ENCODE assay signal across 11 cellular contexts in the genomic region with DNA sequence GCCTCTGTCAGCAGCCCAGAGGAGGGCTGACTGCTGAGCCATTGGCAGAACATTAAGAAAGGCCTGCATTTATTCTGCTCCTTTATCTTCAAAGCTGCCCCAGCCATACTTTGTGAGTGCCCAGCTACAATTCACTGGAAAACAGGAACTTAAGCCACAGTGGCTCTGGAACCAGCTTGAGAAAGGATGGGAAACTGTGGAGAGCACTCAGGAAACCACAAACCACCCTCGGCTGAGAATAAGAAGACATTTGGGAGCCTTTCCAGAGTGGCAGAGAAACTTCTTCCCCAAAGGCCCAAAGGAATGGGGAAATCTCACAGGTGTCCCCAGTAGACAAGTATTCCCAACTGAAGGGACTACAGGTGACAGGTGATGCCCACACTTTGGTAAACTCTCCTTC. TPM values are rescaled to one million over a fixed set of nuclear protein-coding genes. Genes with fewer than 3 reads are reported as not detected.
DNase-seq lines count a peak whose midpoint lies in the region; ATAC-seq and TF ChIP-seq lines count a peak whose summit lies in the region.
"Had no signal": no experiment of that assay in that cellular context is flagged by ENCODE, and none has a peak within 500 bp of the region (broad histone marks: within the 10 kb centered on the region; RNA-seq: fewer than 3 reads in every experiment).

No MANE protein-coding gene starts in this region.

- no peak for TF ChIP-seq POLR2A in stomach (IDR thresholded peaks at IDR 0.05)

- peak overlapping the region; percentile 26; the same call in 1 of the 2 replicates for H3K9ac ChIP-seq in SK-N-SH

- no peak for TF ChIP-seq CTCF in SK-N-SH (IDR thresholded peaks at IDR 0.05)
- TF ChIP-seq CTCF in stomach (IDR thresholded peaks at IDR 0.05) = no peak

- DNase-seq in SK-N-SH = no peak
- DNase-seq in RPMI7951 (ENCODE audit: low read depth) = peak; percentile 77
- no peak for DNase-seq in stomach
- DNase-seq in DMS 273 (lab: John Stamatoyannopoulos, UW; ENCODE audit: unreplicated experiment) = no peak
- DNase-seq: NCI-H187 treated with DMSO at 0.1 percent for 48 hours had no signal

- H3K36me3 Mint-ChIP-seq in dendritic cell treated with granulocyte-macrophage colony-stimulating factor and Interleukin-4, amounts not matched to agents 40 ng/mL and 50 ng/mL, for 4 days (ENCODE audit: low read depth) = no peaks in the 10 kb centered on the region

- H3K4me3 ChIP-seq in SK-N-SH (ENCODE audit: low read depth in 2 of 2, low read length in 1 of 2) (no peak overlapping the region), stomach (peak overlapping the region in 3 of 4 donors; percentile 25 to 32 (median 28))
- H3K4me3 ChIP-seq: prostate gland had no signal

- intact Hi-C loops in dendritic cell treated with granulocyte-macrophage colony-stimulating factor and Interleukin-4, amounts not matched to agents 40 ng/mL and 50 ng/mL, for 4 days (cut with micrococcal nuclease) = loop anchor here (5.0 kb wide), 1 partner anchor 97 kb away; no protein-coding TSS in a partner anchor
- intact Hi-C loops in stomach (cut with DNase I; ENCODE audit: low total_unique reads) = no loop called here

- H3K4me1 Mint-ChIP-seq in dendritic cell treated with granulocyte-macrophage colony-stimulating factor and Interleukin-4, amounts not matched to agents 40 ng/mL and 50 ng/mL, for 4 days (ENCODE audit: low read depth) = peaks cover 88% of the 10 kb centered on the region

- H3K27me3 ChIP-seq in SK-N-SH (ENCODE audit: insufficient read depth) (no peaks in the 10 kb centered on the region), stomach (no peaks in the 10 kb centered on the region)

- WGBS in SK-N-SH (ENCODE audit: low lambda C conversion rate) = 67% methylated on average over 1 of the region's 1 CpG
- WGBS in stomach, 5 donors = 60 to 73% (median 71%) methylated on average over 1 of the region's 1 CpG

- TF ChIP-seq EP300 in SK-N-SH (IDR thresholded peaks at IDR 0.05; ENCODE audit: borderline replicate concordance in 1 of 2, low read depth in 1 of 2, low read length in 1 of 2) = no peak
- TF ChIP-seq EP300 in stomach (IDR thresholded peaks at IDR 0.05) = no peak

- no peak for ATAC-seq in SK-N-SH treated with all-trans-retinoic acid at 6 μM for 48 hours
- no peak for ATAC-seq in HG03095 (IDR thresholded peaks at IDR 0.05; ENCODE audit: unreplicated experiment)
- no peak for ATAC-seq in HG02588 (IDR thresholded peaks at IDR 0.05; ENCODE audit: unreplicated experiment)

- H4K20me1 ChIP-seq in SK-N-SH (ENCODE audit: insufficient read depth) = no peaks in the 10 kb centered on the region

- H3K27ac ChIP-seq in SK-N-SH (ENCODE audit: low read depth in 2 of 2, low read length in 1 of 2) = peak overlapping the region; percentile 94 to 97
- peak overlapping the region; percentile 39 to 92 (median 83) for H3K27ac ChIP-seq in stomach

- H3K4me2 ChIP-seq in SK-N-SH = peak overlapping the region; percentile 72

- H3K27me3 Mint-ChIP-seq in dendritic cell treated with granulocyte-macrophage colony-stimulating factor and Interleukin-4, amounts not matched to agents 40 ng/mL and 50 ng/mL, for 4 days = peaks cover 19% of the 10 kb centered on the region

- H3K9me3 Mint-ChIP-seq in dendritic cell treated with granulocyte-macrophage colony-stimulating factor and Interleukin-4, amounts not matched to agents 40 ng/mL and 50 ng/mL, for 4 days = no peaks in the 10 kb centered on the region

- H3K36me3 ChIP-seq in SK-N-SH (replicated peaks in 1 of 2; ENCODE audit: control insufficient read depth in 1 of 2, insufficient read depth in 2 of 2, low read length in 1 of 2) (no peaks in the 10 kb centered on the region), stomach (peaks cover 0 to 13% (median 0%) of the 10 kb centered on the region in 4 donors)
- H3K36me3 ChIP-seq: prostate gland had no signal

- H3K4me3 Mint-ChIP-seq in dendritic cell treated with granulocyte-macrophage colony-stimulating factor and Interleukin-4, amounts not matched to agents 40 ng/mL and 50 ng/mL, for 4 days = no peak overlapping the region

- no peaks in the 10 kb centered on the region for H3K9me2 ChIP-seq in SK-N-SH

- CTCF ChIA-PET in SK-N-SH (lab: Yijun Ruan, JAX) = interaction anchor here (1.0 to 2.2 kb wide), 5 partner anchors 22 to 84 kb away, joined by 3 to 8 read pairs (median 6); no protein-coding TSS in a partner anchor

- H3K27ac Mint-ChIP-seq in dendritic cell treated with granulocyte-macrophage colony-stimulating factor and Interleukin-4, amounts not matched to agents 40 ng/mL and 50 ng/mL, for 4 days = peak overlapping the region; percentile 83

- H2AFZ ChIP-seq in SK-N-SH (ENCODE audit: low read depth) = no peak overlapping the region

- TF ChIP-seq RAD21 in SK-N-SH (IDR thresholded peaks at IDR 0.05; ENCODE audit: low read length) = no peak

- peaks cover 33% of the 10 kb centered on the region for H3F3A ChIP-seq in SK-N-SH (replicated peaks; ENCODE audit: insufficient read depth)

- no peaks in the 10 kb centered on the region; the same call in 1 of the 2 replicates for H3K79me2 ChIP-seq in SK-N-SH (ENCODE audit: insufficient read depth)

- H3K9me3 ChIP-seq in SK-N-SH = no peaks in the 10 kb centered on the region
- H3K9me3 ChIP-seq in stomach = no peaks in the 10 kb centered on the region
- H3K9me3 ChIP-seq: prostate gland had no signal

- H3K4me1 ChIP-seq in SK-N-SH (ENCODE audit: control insufficient read depth in 1 of 2, insufficient read depth in 2 of 2, low read depth in 1 of 2, low read length in 1 of 2) (peaks cover 49 to 66% of the 10 kb centered on the region in 2 experiments), stomach (peaks cover 59 to 96% (median 76%) of the 10 kb centered on the region in 4 donors)
- H3K4me1 ChIP-seq: prostate gland had no signal

- POLR2A ChIA-PET in SK-N-SH (lab: Yijun Ruan, JAX) = no interaction called here

TF ChIP-seq in SK-N-SH, 30 proteins besides CTCF, POLR2A, EP300 and RAD21:
- TF ChIP-seq TCF12 (IDR thresholded peaks at IDR 0.05) = no peak
- TF ChIP-seq POLR2AphosphoS5 (IDR thresholded peaks at IDR 0.05; ENCODE audit: low read depth, low read length) = no peak

TF ChIP-seq in SK-N-SH treated with all-trans-retinoic acid at 6 μM for 48 hours, 23 proteins besides CTCF, POLR2A, EP300 and RAD21:
- no peak for TF ChIP-seq ZNF70 (CRISPR knock-in tag; IDR thresholded peaks at IDR 0.05)
- TF ChIP-seq OSR1 (CRISPR knock-in tag; IDR thresholded peaks at IDR 0.05) = no peak
- no peak for TF ChIP-seq BACH2 (CRISPR knock-in tag; IDR thresholded peaks at IDR 0.05; ENCODE audit: borderline replicate concordance)
- no peak for TF ChIP-seq SNAI2 (CRISPR knock-in tag; IDR thresholded peaks at IDR 0.05)

RNA-seq across cellular contexts. Expression of gene LAMB3, which starts 1.8 kb away (rescaled TPM):
- polyA plus RNA-seq in SK-N-SH (2012; rRNA removed) (14.1 and 18.0 TPM in 2 replicates), stomach (10 to 100 TPM; 12.8 to 46.8 (median 29.9) TPM)
- 7.1 and 13.4 TPM in 2 replicates for polyA plus RNA-seq in SK-N-SH (2012; cell fraction: cytosol; rRNA removed)
- polyA plus RNA-seq in SK-N-SH (2012; cell fraction: nucleus; rRNA removed) = 24.8 and 31.3 TPM in 2 replicates
- total RNA-seq in RPMI7951 (2014; rRNA removed; shearing (Covaris generic)) = 20.2 and 22.5 TPM in 2 replicates
- total RNA-seq in stomach = 100 to 1,000 TPM in 1 of 5 donors, 10 to 100 TPM in 4; 14.0 to 105 (median 63.4) TPM
- total RNA-seq: G401 had no signal

RNA-seq across cellular contexts. Expression of gene G0S2, which starts 24.8 kb away (rescaled TPM):
- polyA plus RNA-seq in SK-N-SH (2012; rRNA removed) = 32.5 and 43.2 TPM in 2 replicates
- 34.0 and 38.5 TPM in 2 replicates for polyA plus RNA-seq in SK-N-SH (2012; cell fraction: cytosol; rRNA removed)
- 12.1 and 24.4 TPM in 2 replicates for polyA plus RNA-seq in SK-N-SH (2012; cell fraction: nucleus; rRNA removed)
- total RNA-seq in RPMI7951 (2014; rRNA removed; shearing (Covaris generic)) = 20.9 and 31.5 TPM in 2 replicates
- total RNA-seq in stomach = 10 to 100 TPM in 4 of 5 donors, not detected in 1; 11.0 to 75.2 (median 45.0) TPM
- 100 to 1,000 TPM in 1 of 3 donors, 10 to 100 TPM in 2; 48.7 to 227 (median 65.5) TPM for polyA plus RNA-seq in stomach
- total RNA-seq: G401 had no signal

RNA-seq across cellular contexts. Expression of gene HSD11B1, which starts 54.2 kb away (rescaled TPM):
- polyA plus RNA-seq in SK-N-SH (2012; rRNA removed) (0.23 and 0.37 TPM in 2 replicates), stomach (10 to 100 TPM in 1 of 3 donors, 1 to 10 TPM in 2; 1.5 to 14.0 (median 4.7) TPM)
- polyA plus RNA-seq in SK-N-SH (2012; cell fraction: cytosol; rRNA removed) = 0.24 and 0.26 TPM in 2 replicates
- 0.08 and 0.14 TPM in 2 replicates for polyA plus RNA-seq in SK-N-SH (2012; cell fraction: nucleus; rRNA removed)
- 0.20 and 0.72 TPM in 2 replicates for total RNA-seq in RPMI7951 (2014; rRNA removed; shearing (Covaris generic))
- total RNA-seq in stomach = 1 to 10 TPM in 3 of 5 donors, not detected in 2; 2.0 to 2.9 (median 2.3) TPM
- total RNA-seq: G401 had no signal

Comparison
In these comparisons a context has a peak if more than half of its experiments do, and no peak if none do; other contexts are left out.
1. H3K4me3 ChIP-seq: peak in stomach (3 of 4); none in SK-N-SH (0 of 2).